In the genomic region with DNA sequence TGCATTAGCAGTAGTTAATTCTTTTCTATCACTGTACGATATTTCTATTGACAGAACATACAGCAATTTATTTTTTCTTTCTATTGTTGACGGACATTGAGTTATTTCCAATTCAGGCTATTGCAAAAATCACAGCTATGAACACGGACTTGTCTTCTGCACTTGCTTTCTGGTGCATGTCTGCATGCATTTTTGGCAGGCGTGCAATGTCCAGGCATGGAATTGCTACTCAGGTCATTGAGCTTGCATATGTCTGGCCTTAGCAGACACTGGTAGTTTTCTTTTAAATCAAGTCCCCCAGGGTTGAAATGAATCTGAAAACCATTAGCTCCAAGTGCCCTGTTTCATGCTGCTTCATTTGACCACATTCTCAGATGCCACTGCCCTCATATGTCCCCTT, we compare ENCODE assay signal across 14 cellular contexts.
DNase-seq lines count a peak whose midpoint lies in the region; ATAC-seq and TF ChIP-seq lines count a peak whose summit lies in the region.
"Had no signal": no experiment of that assay in that cellular context is flagged by ENCODE, and none has a peak within 500 bp of the region (broad histone marks: within the 10 kb centered on the region; RNA-seq: fewer than 3 reads in every experiment).

No MANE protein-coding gene starts in this region.

- WGBS in IMR-90 (ENCODE audit: extremely low coverage in 2 of 2, insufficient read length in 1 of 2), 2 experiments = 75% methylated on average over 3 of the region's 4 CpGs; no CpG with 5 or more reads in 1 of the 2 experiments
- WGBS in stomach, 5 donors = 44 to 58% (median 51%) methylated on average over 4 of the region's 4 CpGs

- no TSS peak for BruUV-seq in IMR-90 (replicated peaks; lab: Mats Ljungman, UMichigan)

- TF ChIP-seq CTCF in IMR-90 (conservative IDR thresholded peaks at IDR 0.05; ENCODE audit: low read depth, low read length) (no peak), stomach (IDR thresholded peaks at IDR 0.05) (no peak)

- H3K4me1 Mint-ChIP-seq in activated T-helper 17 cell treated with anti-CD3 and anti-CD28 coated beads, Interleukin-2, amount 50 U/mL, for 72 hours = peaks cover 55% of the 10 kb centered on the region

- peak overlapping the region; percentile 28; the same call in 1 of the 2 replicates for H3K27ac ChIP-seq in IMR-90 (ENCODE audit: insufficient read depth, low read length)
- peak overlapping the region; percentile 23 for H3K27ac ChIP-seq in layer of hippocampus (ENCODE audit: low read depth, low read length)
- H3K27ac ChIP-seq in stomach = peak overlapping the region in 4 of 5 donors; percentile 52 to 81 (median 67)

- H3K36me3 Mint-ChIP-seq in activated T-helper 17 cell treated with anti-CD3 and anti-CD28 coated beads, Interleukin-2, amount 50 U/mL, for 72 hours (ENCODE audit: low read depth) = peaks cover 36% of the 10 kb centered on the region

- H3K23ac ChIP-seq in IMR-90 (ENCODE audit: low read depth, low read length) = 0 out of 2 replicates have a peak overlapping the region, but pooled peaks have one; percentile 10

- H3K14ac ChIP-seq in IMR-90 (replicated peaks; ENCODE audit: low read depth, low read length) = peak overlapping the region; percentile 6; the same call in 1 of the 2 replicates

- no peak for DNase-seq in IMR-90
- DNase-seq in stomach = no peak
- no peak for DNase-seq in activated CD4-positive, alpha-beta T cell treated with anti-CD3 and anti-CD28 coated beads for 4 hours
- DNase-seq: activated gamma-delta T cell; CD8-positive, alpha-beta memory T cell; naive thymus-derived CD8-positive, alpha-beta T cell; stimulated activated CD4-positive, alpha-beta T cell treated with anti-CD3 and anti-CD28 coated beads, Interleukin-1b, Interleukin-23, amount 100 ng/mL, for 48 hours; T-helper 17 cell had no signal

- no peak overlapping the region for H4K5ac ChIP-seq in IMR-90 (ENCODE audit: low read depth, low read length)

- H3K27me3 Mint-ChIP-seq in activated T-helper 17 cell treated with anti-CD3 and anti-CD28 coated beads, Interleukin-2, amount 50 U/mL, for 72 hours = no peaks in the 10 kb centered on the region
- H3K27me3 Mint-ChIP-seq: CD8-positive, alpha-beta memory T cell; naive thymus-derived CD8-positive, alpha-beta T cell; T-helper 17 cell had no signal

- H3K9me3 Mint-ChIP-seq in activated T-helper 17 cell treated with anti-CD3 and anti-CD28 coated beads, Interleukin-2, amount 50 U/mL, for 72 hours = no peaks in the 10 kb centered on the region

- H4K8ac ChIP-seq in IMR-90 (ENCODE audit: low read depth in 2 of 2, low read length in 2 of 2) = peak overlapping the region; percentile 23 to 71; a peak in 3 of 4 replicates

- peaks cover 29% of the 10 kb centered on the region for H3K9me1 ChIP-seq in IMR-90 (ENCODE audit: insufficient read depth, low read length)

- peak overlapping the region; percentile 93 for H2AK5ac ChIP-seq in IMR-90 (ENCODE audit: low read depth, low read length)

- in situ Hi-C loops in IMR-90 (cut with MboI; ENCODE audit: low sequenced_read_pairs) = no loop called here

- H3K56ac ChIP-seq in IMR-90 (ENCODE audit: extremely low read depth, insufficient read depth, low read length) = no peak overlapping the region

- no peak overlapping the region for H2AFZ ChIP-seq in IMR-90 (replicated peaks; ENCODE audit: low read length, poor library complexity)

- peak overlapping the region; percentile 75 for H2BK20ac ChIP-seq in IMR-90 (ENCODE audit: low read depth, low read length)

- intact Hi-C loops in IMR-90 (cut with micrococcal nuclease) (loop anchor here (5.0 kb wide), 1 partner anchor 44 kb away; no protein-coding TSS in a partner anchor), stomach (cut with DNase I; ENCODE audit: low total_unique reads) (no loop called here)

- H3K4me3 ChIP-seq in IMR-90 (ENCODE audit: insufficient read depth, low read depth, low read length) = no peak overlapping the region
- H3K4me3 ChIP-seq in stomach = no peak overlapping the region
- H3K4me3 ChIP-seq: tibial nerve had no signal

- TF ChIP-seq RAD21 in IMR-90 (IDR thresholded peaks at IDR 0.05; ENCODE audit: low read length) = no peak

- dilution Hi-C loops in IMR-90 (cut with HindIII; ENCODE audit: low sequenced_read_pairs, unreplicated experiment) = no loop called here

- TF ChIP-seq EP300 in stomach (IDR thresholded peaks at IDR 0.05) = no peak

- no peak; the same call in none of the 2 replicates for TF ChIP-seq POLR2A in IMR-90 (IDR thresholded peaks at IDR 0.05; ENCODE audit: low read depth, low read length)
- no peak for TF ChIP-seq POLR2A in stomach (IDR thresholded peaks at IDR 0.05)

- 0 out of 2 replicates have a peak overlapping the region, but pooled peaks have one; percentile 73 for H3K18ac ChIP-seq in IMR-90 (ENCODE audit: low read depth, low read length)

- H2BK15ac ChIP-seq in IMR-90 (ENCODE audit: low read depth, low read length) = peak overlapping the region; percentile 67; the same call in 1 of the 3 replicates

- CTCF ChIA-PET in IMR-90 (lab: Yijun Ruan, JAX) = interaction anchor here (0.5 to 0.9 kb wide), 3 partner anchors 10 to 175 kb away, joined by 3 to 4 read pairs (median 3); no protein-coding TSS in a partner anchor

- peaks cover 58 to 89% of the 10 kb centered on the region in 2 experiments for H3K79me1 ChIP-seq in IMR-90 (ENCODE audit: low read depth in 1 of 2, low read length in 2 of 2)

- H3K4ac ChIP-seq in IMR-90 (ENCODE audit: low read depth, low read length) = peak overlapping the region; percentile 64

- peak overlapping the region; percentile 40; the same call in 1 of the 2 replicates for H4K91ac ChIP-seq in IMR-90 (ENCODE audit: insufficient read depth, low read depth, low read length)

- peak overlapping the region; percentile 82 for H2BK120ac ChIP-seq in IMR-90 (ENCODE audit: low read depth, low read length)

- H3K9me3 ChIP-seq in IMR-90 (ENCODE audit: control insufficient read depth, insufficient read depth, low read length) (no peaks in the 10 kb centered on the region), stomach (no peaks in the 10 kb centered on the region)
- H3K9me3 ChIP-seq: tibial nerve had no signal

- H3K9ac ChIP-seq in IMR-90 (ENCODE audit: low read depth, low read length) = no peak overlapping the region

- no peaks in the 10 kb centered on the region for H3K27me3 ChIP-seq in IMR-90 (ENCODE audit: control insufficient read depth, insufficient read depth, low read length)
- H3K27me3 ChIP-seq in layer of hippocampus (ENCODE audit: control insufficient read depth, insufficient read depth, low read length) = no peaks in the 10 kb centered on the region
- H3K27me3 ChIP-seq in stomach = no peaks in the 10 kb centered on the region
- H3K27me3 ChIP-seq: tibial nerve had no signal

- H3K36me3 ChIP-seq in IMR-90 (ENCODE audit: control insufficient read depth, insufficient read depth, low read length) (peaks cover 9% of the 10 kb centered on the region; the same call in 1 of the 2 replicates), stomach (peaks cover 0 to 9% (median 6%) of the 10 kb centered on the region in 4 donors)

- ATAC-seq in IMR-90 (ENCODE audit: low read depth) (no peak), HG02678 (IDR thresholded peaks at IDR 0.05; ENCODE audit: unreplicated experiment) (no peak), HG02642 (IDR thresholded peaks at IDR 0.05; ENCODE audit: poor library complexity, unreplicated experiment) (no peak), GM18502 (IDR thresholded peaks at IDR 0.05; ENCODE audit: poor library complexity, unreplicated experiment) (no peak)
- ATAC-seq in activated T-helper 17 cell treated with anti-CD3 and anti-CD28 coated beads, Interleukin-2, amount 50 U/mL, for 72 hours (replicated peaks) = no peak
- ATAC-seq: naive thymus-derived CD8-positive, alpha-beta T cell; T-helper 17 cell had no signal

- peak overlapping the region; percentile 66 for H3K27ac Mint-ChIP-seq in activated T-helper 17 cell treated with anti-CD3 and anti-CD28 coated beads, Interleukin-2, amount 50 U/mL, for 72 hours
- H3K27ac Mint-ChIP-seq: CD8-positive, alpha-beta memory T cell; naive thymus-derived CD8-positive, alpha-beta T cell had no signal

- peaks cover 5% of the 10 kb centered on the region for H4K20me1 ChIP-seq in IMR-90 (ENCODE audit: insufficient read depth, low read length)

- no peak overlapping the region for H3K4me3 Mint-ChIP-seq in activated T-helper 17 cell treated with anti-CD3 and anti-CD28 coated beads, Interleukin-2, amount 50 U/mL, for 72 hours
- H3K4me3 Mint-ChIP-seq: CD8-positive, alpha-beta memory T cell; naive thymus-derived CD8-positive, alpha-beta T cell; T-helper 17 cell had no signal

- no peak overlapping the region for H3K4me2 ChIP-seq in IMR-90 (ENCODE audit: low read depth, low read length)

- H2BK5ac ChIP-seq in IMR-90 (ENCODE audit: low read depth, low read length, poor library complexity, severe bottlenecking) = peak overlapping the region; percentile 53

- POLR2A ChIA-PET in IMR-90 (lab: Charles Lee; ENCODE audit: unreplicated experiment) = interaction anchor here (0.5 kb wide), 1 partner anchor 194 kb away, joined by 5 read pairs; no protein-coding TSS in a partner anchor

- H2AK9ac ChIP-seq in IMR-90 (replicated peaks; ENCODE audit: low read depth, low read length, poor library complexity) = peak overlapping the region; percentile 68

- H3K4me1 ChIP-seq in IMR-90 (ENCODE audit: control insufficient read depth, insufficient read depth, low read length) (peaks cover 37% of the 10 kb centered on the region), stomach (peaks cover 45 to 97% (median 67%) of the 10 kb centered on the region in 4 donors)

TF ChIP-seq in IMR-90, 13 proteins besides CTCF, POLR2A, EP300 and RAD21 (continues in another document):
- TF ChIP-seq, protein P1, sequence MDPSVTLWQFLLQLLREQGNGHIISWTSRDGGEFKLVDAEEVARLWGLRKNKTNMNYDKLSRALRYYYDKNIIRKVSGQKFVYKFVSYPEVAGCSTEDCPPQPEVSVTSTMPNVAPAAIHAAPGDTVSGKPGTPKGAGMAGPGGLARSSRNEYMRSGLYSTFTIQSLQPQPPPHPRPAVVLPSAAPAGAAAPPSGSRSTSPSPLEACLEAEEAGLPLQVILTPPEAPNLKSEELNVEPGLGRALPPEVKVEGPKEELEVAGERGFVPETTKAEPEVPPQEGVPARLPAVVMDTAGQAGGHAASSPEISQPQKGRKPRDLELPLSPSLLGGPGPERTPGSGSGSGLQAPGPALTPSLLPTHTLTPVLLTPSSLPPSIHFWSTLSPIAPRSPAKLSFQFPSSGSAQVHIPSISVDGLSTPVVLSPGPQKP (IDR thresholded peaks at IDR 0.05; ENCODE audit: borderline replicate concordance, low read depth, low read length) = no peak
- TF ChIP-seq FOS (IDR thresholded peaks at IDR 0.05; ENCODE audit: low read depth, low read length) (no peak), CEBPB (IDR thresholded peaks at IDR 0.05; ENCODE audit: low read depth, low read length) (no peak), USF2 (IDR thresholded peaks at IDR 0.05; ENCODE audit: low read depth, low read length) (no peak), MXI1 (IDR thresholded peaks at IDR 0.05; ENCODE audit: borderline replicate concordance, low read depth, low read length) (no peak)
